Comparison of ENCODE assay signal across 2 cellular contexts in genomic region chr17:35097776-35098175, GRCh38.
TF ChIP-seq lines count a peak whose summit lies in the region.

No MANE protein-coding gene starts in this region.

TF ChIP-seq in GM23338, 12 proteins besides CTCF, POLR2A, EP300 and RAD21:
- no peak for TF ChIP-seq ETS1 (IDR thresholded peaks at IDR 0.05)
- TF ChIP-seq EZH2 (IDR thresholded peaks at IDR 0.05; ENCODE audit: low read depth, unreplicated experiment), result no peak
- TF ChIP-seq ZNF462 (CRISPR knock-in tag; IDR thresholded peaks at IDR 0.05), result no peak
- no peak for TF ChIP-seq NANOG (IDR thresholded peaks at IDR 0.05; ENCODE audit: borderline replicate concordance)
- no peak for TF ChIP-seq STAT1 (IDR thresholded peaks at IDR 0.05; ENCODE audit: unreplicated experiment)
- no peak for TF ChIP-seq CREB1 (CRISPR knock-in tag; IDR thresholded peaks at IDR 0.05; ENCODE audit: low read depth)
- no peak for TF ChIP-seq ZNF114 (CRISPR knock-in tag; IDR thresholded peaks at IDR 0.05)
- no peak for TF ChIP-seq POLR2AphosphoS5 (IDR thresholded peaks at IDR 0.05; ENCODE audit: low read depth)
- TF ChIP-seq REST (IDR thresholded peaks at IDR 0.05; ENCODE audit: unreplicated experiment), result no peak
TF ChIP-seq in GM23338: peak in this region for 0.

TF ChIP-seq in H1, 55 proteins besides CTCF, POLR2A, EP300 and RAD21:
- no peak for TF ChIP-seq TAF1 (IDR thresholded peaks at IDR 0.05; ENCODE audit: low read depth, low read length)
- no peak for TF ChIP-seq MAX (IDR thresholded peaks at IDR 0.05)
- no peak for TF ChIP-seq SUZ12 (IDR thresholded peaks at IDR 0.05; ENCODE audit: low read length)
TF ChIP-seq in H1: peak in this region for 0.
